25 cellular contexts compared by ENCODE assay signal in the genomic region with DNA sequence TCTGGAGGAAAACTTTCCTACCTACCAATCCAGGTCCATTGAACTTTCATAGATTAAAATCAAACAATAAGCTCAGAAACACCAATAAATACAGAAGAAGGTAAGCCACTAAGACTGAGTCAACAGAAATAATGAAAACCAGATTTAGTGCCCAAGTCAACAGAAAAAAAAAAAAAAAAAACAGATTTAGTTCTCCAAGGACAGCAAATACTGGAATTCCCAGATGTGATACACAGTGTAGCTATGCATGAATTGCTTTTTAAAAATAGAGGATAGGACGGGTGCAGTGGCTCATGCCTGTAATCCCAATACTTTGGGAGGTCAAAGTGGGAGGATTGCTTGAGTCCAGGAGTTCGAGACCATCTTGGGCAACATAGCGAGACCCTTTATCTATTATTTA. TPM values are rescaled to one million over a fixed set of nuclear protein-coding genes. Genes with fewer than 3 reads are reported as not detected.
DNase-seq lines count a peak whose midpoint lies in the region; ATAC-seq and TF ChIP-seq lines count a peak whose summit lies in the region.
"Had no signal": no experiment of that assay in that cellular context is flagged by ENCODE, and none has a peak within 500 bp of the region (broad histone marks: within the 10 kb centered on the region; RNA-seq: fewer than 3 reads in every experiment).

No MANE protein-coding gene starts in this region.

- H3K4me3 ChIP-seq in BLaER1 (no peak overlapping the region), osteoblast (ENCODE audit: insufficient read depth, low read length) (no peak overlapping the region)
- H3K4me3 ChIP-seq: cardiac muscle cell, GM23338, mucosa of descending colon, neural progenitor cell had no signal

- peak; percentile 59 for DNase-seq in HS-5 (ENCODE audit: low read depth)
- peak; percentile 72 for DNase-seq in dedifferentiated amniotic fluid mesenchymal stem cell (ENCODE audit: extremely low spot score)
- DNase-seq in osteoblast (ENCODE audit: insufficient read length, low spot score, missing footprints), result peak; percentile 93
- no peak for DNase-seq in activated T-cell treated with anti-CD3 and anti-CD28 coated beads for 4 hours
- DNase-seq in glomerular visceral epithelial cell (ENCODE audit: extremely low spot score), result no peak
- no peak for DNase-seq in NCI-H446 treated with DMSO at 0.1 percent for 48 hours (lab: John Stamatoyannopoulos, UW)
- DNase-seq: activated CD4-positive, alpha-beta T cell treated with anti-CD3 and anti-CD28 coated beads for 36 hours; activated CD8-positive, alpha-beta memory T cell treated with anti-CD3 and anti-CD28 coated beads, Interleukin-2, amount 10 ng/mL, durations not matched to agents 7 days and 5 days; BE2C; glutamatergic neuron; KBM-7; left ventricle myocardium superior; mucosa of descending colon; NCI-H2029 treated with DMSO at 0.1 percent for 48 hours; NCI-H345; OCI-M1; Right ventricle myocardium superior; stimulated activated CD4-positive, alpha-beta T cell treated with anti-CD3 and anti-CD28 coated beads, Interleukin-4, amount 100 ng/mL, for 1 hour; stimulated activated naive CD8-positive, alpha-beta T cell treated with anti-CD3 and anti-CD28 coated beads, Interleukin-15, amount 100 ng/mL, for 72 hours had no signal

- no peaks in the 10 kb centered on the region for H4K20me1 ChIP-seq in BLaER1
- H4K20me1 ChIP-seq in osteoblast (ENCODE audit: insufficient read depth, low read length), result no peaks in the 10 kb centered on the region

- no peak overlapping the region for H2AFZ ChIP-seq in osteoblast (ENCODE audit: low read length)
- H2AFZ ChIP-seq: GM23338, neural progenitor cell had no signal

- H3K79me2 ChIP-seq in osteoblast (ENCODE audit: insufficient read depth, low read length), result no peaks in the 10 kb centered on the region

- H3K36me3 ChIP-seq in BLaER1 (no peaks in the 10 kb centered on the region), osteoblast (ENCODE audit: insufficient read depth, low read length) (no peaks in the 10 kb centered on the region)
- H3K36me3 ChIP-seq: BE2C, cardiac muscle cell, neural progenitor cell had no signal

- no peaks in the 10 kb centered on the region for H3K9me3 ChIP-seq in BLaER1
- H3K9me3 ChIP-seq in osteoblast (ENCODE audit: low read depth, low read length), result no peaks in the 10 kb centered on the region
- H3K9me3 ChIP-seq: BE2C, mucosa of descending colon had no signal

- H3K27ac ChIP-seq in BLaER1, result no peak overlapping the region
- H3K27ac ChIP-seq in osteoblast (ENCODE audit: low read depth, low read length), result no peak overlapping the region
- H3K27ac ChIP-seq: cardiac muscle cell, epithelial cell of prostate, neural progenitor cell had no signal

- ATAC-seq in HG02840 (IDR thresholded peaks at IDR 0.05; ENCODE audit: low FRiP score, unreplicated experiment), result no peak
- ATAC-seq: activated CD4-positive, alpha-beta T cell treated with anti-CD3 and anti-CD28 coated beads for 36 hours; activated CD8-positive, alpha-beta memory T cell treated with anti-CD3 and anti-CD28 coated beads, Interleukin-2, amount 10 ng/mL, durations not matched to agents 7 days and 5 days; GM23338; left ventricle myocardium superior; mucosa of descending colon; stimulated activated naive CD8-positive, alpha-beta T cell treated with anti-CD3 and anti-CD28 coated beads, Interleukin-15, amount 100 ng/mL, for 72 hours had no signal

- H3K4me2 ChIP-seq in BLaER1 (peak overlapping the region; percentile 40), osteoblast (ENCODE audit: insufficient read depth, low read length) (no peak overlapping the region)
- H3K4me2 ChIP-seq: GM23338, neural progenitor cell had no signal

- H3K27me3 ChIP-seq in BLaER1 (no peaks in the 10 kb centered on the region), osteoblast (ENCODE audit: insufficient read depth, low read length) (no peaks in the 10 kb centered on the region)
- H3K27me3 ChIP-seq: BE2C, cardiac muscle cell, neural progenitor cell had no signal

- H3K4me1 ChIP-seq in BLaER1, result peaks cover 12% of the 10 kb centered on the region
- H3K4me1 ChIP-seq in osteoblast (ENCODE audit: insufficient read depth, low read length), result no peaks in the 10 kb centered on the region
- H3K4me1 ChIP-seq: BE2C, neural progenitor cell had no signal

- no peak overlapping the region for H3K9ac ChIP-seq in BLaER1
- H3K9ac ChIP-seq: neural progenitor cell had no signal

- TF ChIP-seq CTCF in osteoblast (IDR thresholded peaks at IDR 0.05; ENCODE audit: extremely low read depth, low read depth, low read length), result no peak

RNA-seq across cellular contexts. Expression of a gene that starts 15.7 kb away (rescaled TPM):
- total RNA-seq in osteoblast, result 2.7 and 3.3 TPM in 2 replicates

RNA-seq across cellular contexts. Expression of a gene that starts 48.2 kb away (rescaled TPM):
- 434 and 496 TPM in 2 replicates for total RNA-seq in osteoblast

Comparison
In these comparisons a context has a peak if more than half of its experiments do, and no peak if none do; other contexts are left out.
1. DNase-seq: peak in HS-5 (single experiment), dedifferentiated amniotic fluid mesenchymal stem cell (single experiment) and osteoblast (single experiment); none in activated T-cell treated with anti-CD3 and anti-CD28 coated beads for 4 hours (single experiment), glomerular visceral epithelial cell (single experiment) and NCI-H446 treated with DMSO at 0.1 percent for 48 hours (single experiment).